1 cellular context compared by ENCODE assay signal in genomic region chr15:89664951-89665350, GRCh38.
TF ChIP-seq lines count a peak whose summit lies in the region.

No MANE protein-coding gene starts in this region.

TF ChIP-seq in SK-N-SH, 30 proteins besides CTCF, POLR2A, EP300 and RAD21 (continued from another document):
- TF ChIP-seq, protein P1, sequence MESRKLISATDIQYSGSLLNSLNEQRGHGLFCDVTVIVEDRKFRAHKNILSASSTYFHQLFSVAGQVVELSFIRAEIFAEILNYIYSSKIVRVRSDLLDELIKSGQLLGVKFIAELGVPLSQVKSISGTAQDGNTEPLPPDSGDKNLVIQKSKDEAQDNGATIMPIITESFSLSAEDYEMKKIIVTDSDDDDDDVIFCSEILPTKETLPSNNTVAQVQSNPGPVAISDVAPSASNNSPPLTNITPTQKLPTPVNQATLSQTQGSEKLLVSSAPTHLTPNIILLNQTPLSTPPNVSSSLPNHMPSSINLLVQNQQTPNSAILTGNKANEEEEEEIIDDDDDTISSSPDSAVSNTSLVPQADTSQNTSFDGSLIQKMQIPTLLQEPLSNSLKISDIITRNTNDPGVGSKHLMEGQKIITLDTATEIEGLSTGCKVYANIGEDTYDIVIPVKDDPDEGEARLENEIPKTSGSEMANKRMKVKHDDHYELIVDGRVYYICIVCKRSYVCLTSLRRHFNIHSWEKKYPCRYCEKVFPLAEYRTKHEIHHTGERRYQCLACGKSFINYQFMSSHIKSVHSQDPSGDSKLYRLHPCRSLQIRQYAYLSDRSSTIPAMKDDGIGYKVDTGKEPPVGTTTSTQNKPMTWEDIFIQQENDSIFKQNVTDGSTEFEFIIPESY (IDR thresholded peaks at IDR 0.05; ENCODE audit: borderline replicate concordance, low read depth), result no peak
- no peak for TF ChIP-seq GABPA (IDR thresholded peaks at IDR 0.05; ENCODE audit: low read depth)
- no peak for TF ChIP-seq CHD2 (IDR thresholded peaks at IDR 0.05; ENCODE audit: low read length, partially characterized antibody)
- no peak for TF ChIP-seq TEAD4 (IDR thresholded peaks at IDR 0.05; ENCODE audit: borderline replicate concordance, insufficient read depth)
- no peak for TF ChIP-seq NFIC (IDR thresholded peaks at IDR 0.05; ENCODE audit: borderline replicate concordance)
- no peak for TF ChIP-seq TAF1 (IDR thresholded peaks at IDR 0.05; ENCODE audit: borderline replicate concordance, low read depth, low read length)
- TF ChIP-seq IRF3 (IDR thresholded peaks at IDR 0.05; ENCODE audit: low read depth, low read length), result no peak
- no peak for TF ChIP-seq FOXJ3 (CRISPR knock-in tag; IDR thresholded peaks at IDR 0.05)
- TF ChIP-seq GATA2 (CRISPR knock-in tag; IDR thresholded peaks at IDR 0.05), result no peak
- TF ChIP-seq RXRA (IDR thresholded peaks at IDR 0.05; ENCODE audit: borderline replicate concordance, low read depth), result no peak
- no peak for TF ChIP-seq REST (IDR thresholded peaks at IDR 0.05; ENCODE audit: low read depth, low read length)
- TF ChIP-seq, protein P2, sequence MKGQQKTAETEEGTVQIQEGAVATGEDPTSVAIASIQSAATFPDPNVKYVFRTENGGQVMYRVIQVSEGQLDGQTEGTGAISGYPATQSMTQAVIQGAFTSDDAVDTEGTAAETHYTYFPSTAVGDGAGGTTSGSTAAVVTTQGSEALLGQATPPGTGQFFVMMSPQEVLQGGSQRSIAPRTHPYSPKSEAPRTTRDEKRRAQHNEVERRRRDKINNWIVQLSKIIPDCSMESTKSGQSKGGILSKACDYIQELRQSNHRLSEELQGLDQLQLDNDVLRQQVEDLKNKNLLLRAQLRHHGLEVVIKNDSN (IDR thresholded peaks at IDR 0.05; ENCODE audit: borderline replicate concordance, low read depth), result no peak
- no peak for TF ChIP-seq RFX5 (IDR thresholded peaks at IDR 0.05; ENCODE audit: low read length)
- no peak for TF ChIP-seq FOSL2 (IDR thresholded peaks at IDR 0.05; ENCODE audit: borderline replicate concordance, low read depth)
